21 cellular contexts compared by ENCODE assay signal in genomic region chr3:167742338-167742737, GRCh38. TPM values are rescaled to one million over a fixed set of nuclear protein-coding genes. Genes with fewer than 3 reads are reported as not detected.
A peak's percentile ranks its signal among the peaks of the same experiment; 100 is the strongest.
DNase-seq lines count a peak whose midpoint lies in the region; ATAC-seq and TF ChIP-seq lines count a peak whose summit lies in the region.
"Had no signal": no experiment of that assay in that cellular context is flagged by ENCODE, and none has a peak within 500 bp of the region (broad histone marks: within the 10 kb centered on the region; RNA-seq: fewer than 3 reads in every experiment).

No MANE protein-coding gene starts in this region.

- no peaks in the 10 kb centered on the region for H3K9me3 Mint-ChIP-seq in glutamatergic neuron (ENCODE audit: unreplicated experiment)

- no peak for TF ChIP-seq CTCF in glutamatergic neuron (IDR thresholded peaks at IDR 0.05; ENCODE audit: partially characterized antibody, unreplicated experiment)

- H3K27ac Mint-ChIP-seq in glutamatergic neuron (ENCODE audit: unreplicated experiment), result peak overlapping the region; percentile 82

- H3K4me1 Mint-ChIP-seq in glutamatergic neuron (ENCODE audit: low read depth, unreplicated experiment), result peaks cover 14% of the 10 kb centered on the region

- no peaks in the 10 kb centered on the region for H3K36me3 Mint-ChIP-seq in glutamatergic neuron (ENCODE audit: unreplicated experiment)

- H3K27ac ChIP-seq in angular gyrus (ENCODE audit: low read depth, low read length) (peak overlapping the region; percentile 81), substantia nigra (ENCODE audit: low read depth, low read length, poor library complexity, severe bottlenecking) (peak overlapping the region; percentile 66)
- H3K27ac ChIP-seq: A549, SJCRH30 had no signal

- peak overlapping the region; percentile 30 for H3K4me3 Mint-ChIP-seq in glutamatergic neuron (ENCODE audit: unreplicated experiment)

- DNase-seq in NCI-H69 (lab: John Stamatoyannopoulos, UW), result peak; percentile 47
- DNase-seq in glutamatergic neuron, result no peak
- DNase-seq in substantia nigra (lab: John Stamatoyannopoulos, UW), result peak in 3 of 49 donors; percentile 1 to 37 (median 2)
- no peak for DNase-seq in glomerular visceral epithelial cell (ENCODE audit: extremely low spot score)
- DNase-seq in activated CD8-positive, alpha-beta memory T cell treated with anti-CD3 and anti-CD28 coated beads for 24 hours, result no peak
- DNase-seq: BE2C, EL, H7, Kasumi-1, MG63, NCI-H1048, NCI-H1436, NCI-H1930, NCI-H226, NCI-H510A treated with DMSO at 0.1 percent for 48 hours, NCI-H774, SJCRH30 had no signal

- no peaks in the 10 kb centered on the region for H3K27me3 Mint-ChIP-seq in glutamatergic neuron (ENCODE audit: unreplicated experiment)

- no peak for ATAC-seq in GM18870 (IDR thresholded peaks at IDR 0.05; ENCODE audit: unreplicated experiment)
- ATAC-seq in GM21619 (IDR thresholded peaks at IDR 0.05; ENCODE audit: unreplicated experiment), result no peak
- ATAC-seq: A549 had no signal

RNA-seq across cellular contexts. Expression of gene SERPINI1, which starts 6.8 kb away (rescaled TPM):
- 66.2 TPM for total RNA-seq in glutamatergic neuron (ENCODE audit: unreplicated experiment)

RNA-seq across cellular contexts. Expression of gene PDCD10, which starts 7.6 kb away (rescaled TPM):
- total RNA-seq in glutamatergic neuron (ENCODE audit: unreplicated experiment), result 48.0 TPM
